8 cellular contexts compared by ENCODE assay signal in the genomic region with DNA sequence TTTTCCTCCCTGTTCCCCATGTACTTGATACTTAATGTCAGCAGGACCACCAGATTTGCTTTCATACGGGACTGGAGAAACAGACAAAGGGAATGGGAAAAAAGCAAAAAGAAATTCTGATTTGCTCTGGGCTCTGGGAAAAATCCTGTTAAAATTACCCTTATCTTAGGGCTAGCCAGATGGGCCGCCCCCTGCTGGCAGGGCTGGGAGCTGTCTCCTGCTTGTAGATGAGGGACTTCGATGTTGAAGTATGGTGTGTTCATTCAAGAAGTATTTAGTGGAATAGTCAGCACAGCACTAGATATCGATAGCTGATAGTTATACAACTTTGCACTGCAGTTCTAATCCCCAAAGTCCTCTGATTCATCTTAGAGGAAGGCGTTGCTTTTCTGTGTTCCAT. TPM values are rescaled to one million over a fixed set of nuclear protein-coding genes. Genes with fewer than 3 reads are reported as not detected.
DNase-seq lines count a peak whose midpoint lies in the region; ATAC-seq and TF ChIP-seq lines count a peak whose summit lies in the region.

No MANE protein-coding gene starts in this region.

- DNase-seq in AG04450 (ENCODE audit: low read depth, low spot score) (peak; percentile 2), GOT3 (lab: John Stamatoyannopoulos, UW) (peak; percentile 2), left lung (peak in 1 of 2 donors; percentile 87), H4 (ENCODE audit: low spot score) (no peak)
- DNase-seq in T-helper 2 cell treated with Interferon-gamma antibody and Interleukin-4, amounts not matched to agents 5 μg/mL and 100 μg/mL, for 36 hours (ENCODE audit: low spot score) = peak; percentile 19
- peak; percentile 24 for DNase-seq in stimulated activated CD8-positive, alpha-beta memory T cell treated with anti-CD3 and anti-CD28 coated beads, Interleukin-4, amount 100 ng/mL, for 24 hours (ENCODE audit: low read depth)

- TF ChIP-seq CTCF in AG04450 (IDR thresholded peaks at IDR 0.05; ENCODE audit: low read depth, low read length) = peak; percentile 61
- TF ChIP-seq CTCF in brain (conservative IDR thresholded peaks at IDR 0.05) = peak; percentile 50 to 63
- peak; percentile 55 to 76 for TF ChIP-seq CTCF in left lung (IDR thresholded peaks at IDR 0.05)

- H3K4me1 ChIP-seq in left lung = peaks cover 0 to 8% of the 10 kb centered on the region in 2 donors

- CTCF ChIA-PET in AG04450 (lab: Charles Lee) = interaction anchor here (0.6 to 5.3 kb wide), 11 partner anchors 9 to 348 kb away, joined by 3 to 86 read pairs (median 5); no protein-coding TSS in a partner anchor

- peaks cover 13% of the 10 kb centered on the region for H3K36me3 Mint-ChIP-seq in T-helper 2 cell treated with Interferon-gamma antibody and Interleukin-4, amounts not matched to agents 5 μg/mL and 100 μg/mL, for 36 hours (ENCODE audit: low read depth)
- peaks cover 53% of the 10 kb centered on the region for H3K36me3 Mint-ChIP-seq in brain

- H3K4me3 Mint-ChIP-seq in T-helper 2 cell treated with Interferon-gamma antibody and Interleukin-4, amounts not matched to agents 5 μg/mL and 100 μg/mL, for 36 hours = no peak overlapping the region
- no peak overlapping the region for H3K4me3 Mint-ChIP-seq in brain

- H3K4me3 ChIP-seq in AG04450 (ENCODE audit: low read depth, low read length) (no peak overlapping the region), left lung (no peak overlapping the region)

- H3K27ac Mint-ChIP-seq in T-helper 2 cell treated with Interferon-gamma antibody and Interleukin-4, amounts not matched to agents 5 μg/mL and 100 μg/mL, for 36 hours = peak overlapping the region; percentile 49
- no peak overlapping the region for H3K27ac Mint-ChIP-seq in brain

- peaks cover 10% of the 10 kb centered on the region for H3K4me1 Mint-ChIP-seq in T-helper 2 cell treated with Interferon-gamma antibody and Interleukin-4, amounts not matched to agents 5 μg/mL and 100 μg/mL, for 36 hours (ENCODE audit: low read depth)
- no peaks in the 10 kb centered on the region for H3K4me1 Mint-ChIP-seq in brain

- H3K27me3 ChIP-seq in AG04450 (ENCODE audit: control insufficient read depth, insufficient read depth, low read length) (no peaks in the 10 kb centered on the region), left lung (no peaks in the 10 kb centered on the region)

- H3K9me3 ChIP-seq in AG04450 (ENCODE audit: control insufficient read depth, insufficient read depth, low read length) (no peaks in the 10 kb centered on the region), left lung (no peaks in the 10 kb centered on the region)

- intact Hi-C loops in left lung (cut with DNase I) = loop anchor here in 1 of 2 donors (5.0 kb wide), 1 partner anchor 101 kb away; no protein-coding TSS in a partner anchor

- POLR2A ChIA-PET in AG04450 (lab: Yijun Ruan, JAX) = no interaction called here

- H3K27ac ChIP-seq in AG04450 (ENCODE audit: low read depth, low read length) = no peak overlapping the region
- H3K27ac ChIP-seq in left lung = no peak overlapping the region

- H3K9me3 Mint-ChIP-seq in T-helper 2 cell treated with Interferon-gamma antibody and Interleukin-4, amounts not matched to agents 5 μg/mL and 100 μg/mL, for 36 hours = no peaks in the 10 kb centered on the region
- peaks cover 0 to 2% (median 0%) of the 10 kb centered on the region in 5 experiments for H3K9me3 Mint-ChIP-seq in brain

- ATAC-seq in left lung = peak; percentile 54
- no peak for ATAC-seq in GM19467 (IDR thresholded peaks at IDR 0.05; ENCODE audit: unreplicated experiment)

- H3K27me3 Mint-ChIP-seq in T-helper 2 cell treated with Interferon-gamma antibody and Interleukin-4, amounts not matched to agents 5 μg/mL and 100 μg/mL, for 36 hours (ENCODE audit: low read depth) = no peaks in the 10 kb centered on the region
- H3K27me3 Mint-ChIP-seq in brain = no peaks in the 10 kb centered on the region

- H3K36me3 ChIP-seq in left lung = peaks cover 0 to 41% of the 10 kb centered on the region in 2 donors

RNA-seq across cellular contexts. Expression of gene BCORL1, which starts 45.8 kb away (rescaled TPM):
- 1.0 and 1.7 TPM in 2 replicates for polyA plus RNA-seq in AG04450 (2011; rRNA removed)
- 2.4 and 2.9 TPM in 2 replicates for polyA minus RNA-seq in AG04450 (2011; rRNA and poly(A)+ RNA removed)
- polyA plus RNA-seq in brain (ENCODE audit: insufficient read depth, low read depth, low replicate concordance) = 16.9 TPM
- total RNA-seq in left lung = 10 to 100 TPM; 12.1 to 14.3 TPM
- 0.46 and 1.3 TPM in 2 replicates for total RNA-seq in H4 (2014; rRNA removed; shearing (Covaris generic))
